ENCODE assay signal across 22 cellular contexts in genomic region chr1:3630161-3630611, GRCh38. TPM values are rescaled to one million over a fixed set of nuclear protein-coding genes. Genes with fewer than 3 reads are reported as not detected.
DNase-seq lines count a peak whose midpoint lies in the region; ATAC-seq and TF ChIP-seq lines count a peak whose summit lies in the region.
"Had no signal": no experiment of that assay in that cellular context is flagged by ENCODE, and none has a peak within 500 bp of the region (broad histone marks: within the 10 kb centered on the region; RNA-seq: fewer than 3 reads in every experiment).

No MANE protein-coding gene starts in this region.

- no peak overlapping the region for H3K18ac ChIP-seq in neuronal stem cell (ENCODE audit: low read length)

- H3K4me2 ChIP-seq in neuronal stem cell (ENCODE audit: insufficient read depth, low read length, poor library complexity, severe bottlenecking) = no peak overlapping the region

- no peak overlapping the region for H2BK120ac ChIP-seq in neuronal stem cell (ENCODE audit: low read depth, low read length)

- H3K27me3 ChIP-seq in neuronal stem cell (ENCODE audit: control insufficient read depth in 3 of 3, insufficient read depth in 3 of 3, low read depth in 1 of 3, low read length in 3 of 3) = no peaks in the 10 kb centered on the region
- H3K27me3 ChIP-seq: cardiac muscle cell, dorsolateral prefrontal cortex, tibial artery had no signal

- POLR2A ChIA-PET in HEK293 (lab: Yijun Ruan, JAX) = no interaction called here

- CTCF ChIA-PET in HEK293 (lab: Yijun Ruan, JAX) = interaction anchor here (2.2 to 2.3 kb wide), 2 partner anchors 10 to 11 kb away, joined by 7 to 9 read pairs; no protein-coding TSS in a partner anchor

- no peak overlapping the region for H2BK5ac ChIP-seq in neuronal stem cell (ENCODE audit: low read length)

- no CpG with 5 or more reads among the region's 11 CpGs for WGBS in neuronal stem cell (ENCODE audit: extremely low coverage in 2 of 2, insufficient read length in 2 of 2, insufficient replicate concordance in 1 of 2), 2 donors

- H2AK5ac ChIP-seq in neuronal stem cell (ENCODE audit: low read depth, low read length) = no peak overlapping the region

- no peak overlapping the region for H4K8ac ChIP-seq in neuronal stem cell (ENCODE audit: low read depth, low read length)

- H3K4me3 ChIP-seq in HEK293 (ENCODE audit: low read depth, low read length) = no peak overlapping the region
- no peak overlapping the region for H3K4me3 ChIP-seq in neuronal stem cell (ENCODE audit: low read length in 2 of 2)
- H3K4me3 ChIP-seq: cardiac muscle cell, dorsolateral prefrontal cortex, tibial artery had no signal

- H3K9ac ChIP-seq in neuronal stem cell (ENCODE audit: low read depth, low read length, poor library complexity) = no peak overlapping the region

- TF ChIP-seq CTCF in HEK293 (tag by site-specific recombination; IDR thresholded peaks at IDR 0.05) = no peak

- no peak overlapping the region for H3K4ac ChIP-seq in neuronal stem cell (ENCODE audit: low read length)

- no peak overlapping the region for H2BK15ac ChIP-seq in neuronal stem cell (ENCODE audit: low read length)

- no peak overlapping the region for H2AFZ ChIP-seq in neuronal stem cell (ENCODE audit: low read length)

- peaks cover 13 to 84% of the 10 kb centered on the region in 2 experiments for H3K36me3 ChIP-seq in HEK293 (ENCODE audit: control insufficient read depth in 2 of 2, insufficient read depth in 1 of 2, low read length in 2 of 2)
- H3K36me3 ChIP-seq in neuronal stem cell (replicated peaks in 1 of 2; ENCODE audit: control insufficient read depth in 2 of 2, insufficient read depth in 2 of 2, low read length in 2 of 2) = peaks cover 31 to 78% of the 10 kb centered on the region in 2 donors

- H3K14ac ChIP-seq in neuronal stem cell (ENCODE audit: low read length) = no peak overlapping the region

- H3K9me3 ChIP-seq in HEK293 (ENCODE audit: control insufficient read depth, insufficient read depth, low read depth, low read length) (no peaks in the 10 kb centered on the region), neuronal stem cell (replicated peaks in 1 of 2; ENCODE audit: control insufficient read depth in 2 of 2, insufficient read depth in 1 of 2, low read depth in 1 of 2, low read length in 2 of 2) (no peaks in the 10 kb centered on the region)
- H3K9me3 ChIP-seq: tibial artery had no signal

- no peaks in the 10 kb centered on the region for H3K4me1 ChIP-seq in HEK293 (ENCODE audit: control insufficient read depth, insufficient read depth, low read length)
- H3K4me1 ChIP-seq in neuronal stem cell (ENCODE audit: control insufficient read depth in 2 of 2, insufficient read depth in 1 of 2, low read depth in 1 of 2, low read length in 2 of 2) = peaks cover 6 to 15% of the 10 kb centered on the region in 2 donors

- peak overlapping the region; percentile 73 for H3K23ac ChIP-seq in neuronal stem cell (ENCODE audit: low read depth, low read length, poor library complexity)

- DNase-seq in CD1c-positive myeloid dendritic cell (ENCODE audit: extremely low spot score) (peak; percentile 44), neuronal stem cell (ENCODE audit: low spot score) (no peak), substantia nigra (lab: John Stamatoyannopoulos, UW) (no peak)
- DNase-seq: activated T-cell treated with anti-CD3 and anti-CD28 coated beads, Interleukin-2, amount 50 U/mL, for 72 hours; anterior cingulate cortex; DMS153; dorsolateral prefrontal cortex; left colon; naive thymus-derived CD4-positive, alpha-beta T cell; NCI-H1436 treated with DMSO at 0.1 percent for 48 hours; NCI-H446 treated with DMSO at 0.1 percent for 48 hours; PC-3; SHP77; stimulated activated CD4-positive, alpha-beta T cell treated with anti-CD3 and anti-CD28 coated beads, Interleukin-4, amount 100 ng/mL, for 4 hours; SW 1271; tibial artery had no signal

- H4K91ac ChIP-seq in neuronal stem cell (ENCODE audit: low read depth, low read length, poor library complexity) = no peak overlapping the region

- H3K79me1 ChIP-seq in neuronal stem cell (ENCODE audit: low read depth, low read length) = no peaks in the 10 kb centered on the region

- no peak overlapping the region for H2BK12ac ChIP-seq in neuronal stem cell (ENCODE audit: low read length)

- H3K27ac ChIP-seq in HEK293 (ENCODE audit: extremely low read depth, low read depth, low read length) (no peak overlapping the region), cingulate gyrus (ENCODE audit: low read depth, low read length) (peak overlapping the region; percentile 49), neuronal stem cell (replicated peaks; ENCODE audit: low read length) (no peak overlapping the region), substantia nigra (ENCODE audit: low read depth, low read length, poor library complexity, severe bottlenecking) (no peak overlapping the region)
- H3K27ac ChIP-seq: cardiac muscle cell, tibial artery had no signal

- ATAC-seq in HG02623 (IDR thresholded peaks at IDR 0.05; ENCODE audit: unreplicated experiment) (no peak), GM21825 (IDR thresholded peaks at IDR 0.05; ENCODE audit: unreplicated experiment) (no peak)
- ATAC-seq: activated CD4-positive, CD25-positive, alpha-beta regulatory T cell treated with anti-CD3 and anti-CD28 coated beads, Interleukin-2, amount 50 U/mL, for 24 hours; activated T-cell treated with anti-CD3 and anti-CD28 coated beads, Interleukin-2, amount 50 U/mL, for 72 hours; naive thymus-derived CD4-positive, alpha-beta T cell; PC-3 had no signal

TF ChIP-seq in HEK293, 187 proteins besides CTCF, POLR2A, EP300 and RAD21:
- TF ChIP-seq ZNF202 (tag by site-specific recombination; IDR thresholded peaks at IDR 0.05; ENCODE audit: borderline replicate concordance) (no peak), SCRT2 (tag by site-specific recombination; IDR thresholded peaks at IDR 0.05) (peak; percentile 66), ZNF26 (tag by site-specific recombination; IDR thresholded peaks at IDR 0.05) (no peak), SCRT1 (tag by site-specific recombination; IDR thresholded peaks at IDR 0.05; ENCODE audit: borderline replicate concordance) (0 out of 2 replicates have a peak, but pooled peaks have one; percentile 37), ZNF600 (tag by site-specific recombination; IDR thresholded peaks at IDR 0.05) (0 out of 2 replicates have a peak, but pooled peaks have one; percentile 20)

RNA-seq across cellular contexts. Expression of gene TPRG1L, which starts 5.4 kb away (rescaled TPM):
- polyA plus RNA-seq in neuronal stem cell (2013, experiment 1 of 2) = 13.4 TPM
- polyA plus RNA-seq in neuronal stem cell (2013, experiment 2 of 2) = 13.2 TPM

RNA-seq across cellular contexts. Expression of gene MEGF6, which starts 18.9 kb away (rescaled TPM):
- polyA plus RNA-seq in neuronal stem cell (2013, experiment 1 of 2) = 10.3 TPM
- polyA plus RNA-seq in neuronal stem cell (2013, experiment 2 of 2) = 10.0 TPM

RNA-seq across cellular contexts. Expression of gene WRAP73, which starts 19.7 kb away (rescaled TPM):
- polyA plus RNA-seq in neuronal stem cell (2013, experiment 1 of 2) = 24.6 TPM
- 25.7 TPM for polyA plus RNA-seq in neuronal stem cell (2013, experiment 2 of 2)

RNA-seq across cellular contexts. Expression of gene TP73, which starts 22.1 kb away (rescaled TPM):
- polyA plus RNA-seq in neuronal stem cell (2013, experiment 1 of 2) = 0.18 TPM
- 0.19 TPM for polyA plus RNA-seq in neuronal stem cell (2013, experiment 2 of 2)
